ENCODE assay signal across 31 cellular contexts in genomic region chr16:51527349-51527748, GRCh38.
"Had no signal": no experiment of that assay in that cellular context is flagged by ENCODE, and none has a peak within 500 bp of the region (broad histone marks: within the 10 kb centered on the region; RNA-seq: fewer than 3 reads in every experiment).

No MANE protein-coding gene starts in this region.

- H3K27ac Mint-ChIP-seq: activated CD4-positive, alpha-beta memory T cell treated with anti-CD3 and anti-CD28 coated beads, Interleukin-2, amount 10 ng/mL, durations not matched to agents 7 days and 5 days; activated CD8-positive, alpha-beta memory T cell treated with anti-CD3 and anti-CD28 coated beads, Interleukin-2, amount 10 ng/mL, durations not matched to agents 7 days and 5 days; activated naive CD4-positive, alpha-beta T cell treated with anti-CD3 and anti-CD28 coated beads, Interleukin-2, amount 10 ng/mL, durations not matched to agents 7 days and 5 days; activated naive CD8-positive, alpha-beta T cell; activated naive CD8-positive, alpha-beta T cell treated with anti-CD3 and anti-CD28 coated beads, Interleukin-2, amount 50 U/mL, for 24 hours had no signal

- H3K4me3 Mint-ChIP-seq: activated CD4-positive, alpha-beta memory T cell treated with anti-CD3 and anti-CD28 coated beads, Interleukin-2, amount 10 ng/mL, durations not matched to agents 7 days and 5 days; activated CD8-positive, alpha-beta memory T cell treated with anti-CD3 and anti-CD28 coated beads, Interleukin-2, amount 10 ng/mL, durations not matched to agents 7 days and 5 days; activated naive CD4-positive, alpha-beta T cell treated with anti-CD3 and anti-CD28 coated beads, Interleukin-2, amount 10 ng/mL, durations not matched to agents 7 days and 5 days; activated naive CD8-positive, alpha-beta T cell; activated naive CD8-positive, alpha-beta T cell treated with anti-CD3 and anti-CD28 coated beads, Interleukin-2, amount 50 U/mL, for 24 hours had no signal

- H3K27ac ChIP-seq: brain microvascular endothelial cell, PC-9, RWPE1, WERI-Rb-1 had no signal

- ATAC-seq: activated CD8-positive, alpha-beta memory T cell treated with anti-CD3 and anti-CD28 coated beads, Interleukin-2, amount 10 ng/mL, durations not matched to agents 7 days and 5 days; activated naive CD8-positive, alpha-beta T cell treated with anti-CD3 and anti-CD28 coated beads, Interleukin-2, amount 50 U/mL, for 24 hours; Right ventricle myocardium inferior had no signal

- H2AFZ ChIP-seq: PC-9 had no signal

- H3K4me2 ChIP-seq: PC-9 had no signal

- H3K4me1 Mint-ChIP-seq: activated CD4-positive, alpha-beta memory T cell treated with anti-CD3 and anti-CD28 coated beads, Interleukin-2, amount 10 ng/mL, durations not matched to agents 7 days and 5 days; activated CD8-positive, alpha-beta memory T cell treated with anti-CD3 and anti-CD28 coated beads, Interleukin-2, amount 10 ng/mL, durations not matched to agents 7 days and 5 days; activated naive CD4-positive, alpha-beta T cell treated with anti-CD3 and anti-CD28 coated beads, Interleukin-2, amount 10 ng/mL, durations not matched to agents 7 days and 5 days; activated naive CD8-positive, alpha-beta T cell treated with anti-CD3 and anti-CD28 coated beads, Interleukin-2, amount 50 U/mL, for 24 hours had no signal

- H3K4me3 ChIP-seq: PC-9 had no signal

- H3K27me3 Mint-ChIP-seq: activated CD4-positive, alpha-beta memory T cell treated with anti-CD3 and anti-CD28 coated beads, Interleukin-2, amount 10 ng/mL, durations not matched to agents 7 days and 5 days; activated CD8-positive, alpha-beta memory T cell treated with anti-CD3 and anti-CD28 coated beads, Interleukin-2, amount 10 ng/mL, durations not matched to agents 7 days and 5 days; activated naive CD4-positive, alpha-beta T cell treated with anti-CD3 and anti-CD28 coated beads, Interleukin-2, amount 10 ng/mL, durations not matched to agents 7 days and 5 days; activated naive CD8-positive, alpha-beta T cell had no signal

- H3K36me3 ChIP-seq: brain microvascular endothelial cell, WERI-Rb-1 had no signal

- DNase-seq: activated CD4-positive, alpha-beta memory T cell treated with anti-CD3 and anti-CD28 coated beads, Interleukin-2, amount 10 ng/mL, durations not matched to agents 7 days and 5 days; activated CD4-positive, alpha-beta T cell treated with anti-CD3 and anti-CD28 coated beads for 1 hour; activated CD4-positive, alpha-beta T cell treated with anti-CD3 and anti-CD28 coated beads for 48 hours; activated CD4-positive, CD25-positive, alpha-beta regulatory T cell; activated CD8-positive, alpha-beta memory T cell treated with anti-CD3 and anti-CD28 coated beads for 24 hours; activated CD8-positive, alpha-beta memory T cell treated with anti-CD3 and anti-CD28 coated beads, Interleukin-2, amount 10 ng/mL, durations not matched to agents 7 days and 5 days; activated CD8-positive, alpha-beta memory T cell treated with anti-CD3 and anti-CD28 coated beads, Interleukin-2, amount 50 U/mL, for 48 hours; activated effector memory CD4-positive, alpha-beta T cell treated with Interleukin-2 at 50 U/mL for 16 hours; activated naive CD4-positive, alpha-beta T cell treated with anti-CD3 and anti-CD28 coated beads, Interleukin-2, amount 10 ng/mL, durations not matched to agents 7 days and 5 days; activated naive CD8-positive, alpha-beta T cell treated with anti-CD3 and anti-CD28 coated beads, Interleukin-2, amount 50 U/mL, for 24 hours; activated T-cell treated with anti-CD3 and anti-CD28 coated beads, Interleukin-2, amount 50 U/mL, for 48 hours; anterior cingulate cortex; brain microvascular endothelial cell; central memory CD4-positive, alpha-beta T cell; NCI-H1105 treated with DMSO at 0.1 percent for 48 hours; NCI-H1436; NCI-H1694; NCI-H1930; NCI-H2081 treated with DMSO at 0.1 percent for 48 hours; NCI-H345; NCI-H524 treated with DMSO at 0.1 percent for 48 hours; NK-92 treated with Interleukin-12 subunit alpha and Interleukin-12 subunit beta, amount 100 ng/mL, for 24 hours; PC-9; SW 1271; T-helper 1 cell; T1000; WERI-Rb-1 had no signal

- H3K36me3 Mint-ChIP-seq: activated CD8-positive, alpha-beta memory T cell treated with anti-CD3 and anti-CD28 coated beads, Interleukin-2, amount 10 ng/mL, durations not matched to agents 7 days and 5 days; activated naive CD4-positive, alpha-beta T cell treated with anti-CD3 and anti-CD28 coated beads, Interleukin-2, amount 10 ng/mL, durations not matched to agents 7 days and 5 days; activated naive CD8-positive, alpha-beta T cell had no signal

- FAIRE-seq: RCC 7860 had no signal

- H3K27me3 ChIP-seq: brain microvascular endothelial cell had no signal
